Comparison of ENCODE assay signal across 8 cellular contexts in the genomic region with DNA sequence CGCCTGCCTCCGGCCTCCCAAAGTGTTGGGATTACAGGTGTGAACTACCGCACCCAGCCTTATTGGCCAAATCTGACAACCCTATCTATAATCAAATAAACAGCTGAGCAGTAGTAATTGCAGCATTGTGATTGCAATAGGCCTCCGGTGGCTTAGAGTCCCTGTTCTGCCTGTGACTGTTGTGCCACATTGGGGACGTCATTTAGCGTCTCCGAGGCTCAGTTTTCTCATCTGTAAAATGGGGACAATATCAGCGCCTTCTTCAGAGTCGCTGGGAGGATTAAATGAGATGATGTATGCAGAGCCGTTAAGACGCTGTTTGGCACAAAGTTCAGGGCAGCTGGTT. TPM values are rescaled to one million over a fixed set of nuclear protein-coding genes. Genes with fewer than 3 reads are reported as not detected.
DNase-seq lines count a peak whose midpoint lies in the region; ATAC-seq and TF ChIP-seq lines count a peak whose summit lies in the region.

No MANE protein-coding gene starts in this region.

- H3K9me2 ChIP-seq in GM23338 (ENCODE audit: insufficient read depth) = no peaks in the 10 kb centered on the region

- WGBS in gastroesophageal sphincter (ENCODE audit: low coverage in 1 of 2), 2 donors = 67% methylated on average over 10 of the region's 11 CpGs; no CpG with 5 or more reads in 1 of the 2 donors

- TF ChIP-seq POLR2A in gastroesophageal sphincter (IDR thresholded peaks at IDR 0.05) (no peak), gastrocnemius medialis (IDR thresholded peaks at IDR 0.05) (no peak)

- peaks cover 29% of the 10 kb centered on the region for H3K27me3 Mint-ChIP-seq in GM23338 (ENCODE audit: insufficient read depth, low read depth, poor library complexity)
- no peaks in the 10 kb centered on the region for H3K27me3 Mint-ChIP-seq in activated B cell treated with CpG ODN at 0.5 μM for 24 hours

- H3K4me1 ChIP-seq in GM23338 (ENCODE audit: insufficient read depth) = peaks cover 17% of the 10 kb centered on the region
- H3K4me1 ChIP-seq in gastroesophageal sphincter = peaks cover 10 to 74% (median 47%) of the 10 kb centered on the region in 3 donors
- peaks cover 45 to 52% of the 10 kb centered on the region in 2 donors for H3K4me1 ChIP-seq in gastrocnemius medialis

- TF ChIP-seq CTCF in GM23338 (conservative IDR thresholded peaks at IDR 0.05; ENCODE audit: low read depth in 2 of 2) = no peak
- TF ChIP-seq CTCF in activated B cell treated with CpG ODN at 0.5 μM for 24 hours (IDR thresholded peaks at IDR 0.05) = no peak
- no peak for TF ChIP-seq CTCF in gastroesophageal sphincter (IDR thresholded peaks at IDR 0.05)
- TF ChIP-seq CTCF in gastrocnemius medialis (IDR thresholded peaks at IDR 0.05 in 4 of 5, conservative IDR thresholded peaks at IDR 0.05 in 1 of 5) = no peak

- intact Hi-C loops in activated B cell treated with CpG ODN at 0.5 μM for 24 hours (cut with micrococcal nuclease) = loop anchor here (1.0 to 5.0 kb wide), 5 partner anchors 14 to 620 kb away; a partner anchor contains a TSS
- intact Hi-C loops in gastrocnemius medialis (cut with DNase I; ENCODE audit: low total_unique reads) = loop anchor here (1.0 to 5.0 kb wide), 3 partner anchors 37 to 280 kb away; a partner anchor contains a TSS

- H3K4me3 ChIP-seq in GM23338 (peak overlapping the region; percentile 71; the same call in 1 of the 2 replicates), gastroesophageal sphincter (peak overlapping the region; percentile 51 to 94), gastrocnemius medialis (peak overlapping the region; percentile 21 to 93 (median 60))

- no peaks in the 10 kb centered on the region for H3K9me3 Mint-ChIP-seq in GM23338
- H3K9me3 Mint-ChIP-seq in activated B cell treated with CpG ODN at 0.5 μM for 24 hours = no peaks in the 10 kb centered on the region

- H3K36me3 ChIP-seq in GM23338 (ENCODE audit: insufficient read depth) (no peaks in the 10 kb centered on the region), gastroesophageal sphincter (no peaks in the 10 kb centered on the region), gastrocnemius medialis (no peaks in the 10 kb centered on the region)

- no peak for ATAC-seq in GM23338
- peak; percentile 3 for ATAC-seq in activated B cell treated with CpG ODN at 0.5 μM for 24 hours (ENCODE audit: low read depth)
- no peak for ATAC-seq in gastroesophageal sphincter
- ATAC-seq in gastrocnemius medialis = peak; percentile 4 to 16
- no peak for ATAC-seq in GM19455 (IDR thresholded peaks at IDR 0.05; ENCODE audit: unreplicated experiment)
- no peak for ATAC-seq in GM21723 (IDR thresholded peaks at IDR 0.05; ENCODE audit: unreplicated experiment)

- in situ Hi-C loops in gastrocnemius medialis (cut with MboI; ENCODE audit: low sequenced_read_pairs in 4 of 4) = no loop called here

- H3K27ac ChIP-seq in GM23338 (ENCODE audit: low read depth) (no peak overlapping the region), gastroesophageal sphincter (peak overlapping the region; percentile 50 to 98 (median 96)), gastrocnemius medialis (peak overlapping the region; percentile 84 to 96 (median 96))

- POLR2A ChIA-PET in activated B cell treated with CpG ODN at 0.5 μM for 24 hours (lab: Charles Lee) = interaction anchor here (1.0 to 2.5 kb wide), 4 partner anchors 13 to 135 kb away, joined by 3 to 10 read pairs (median 8); no protein-coding TSS in a partner anchor

- no peak overlapping the region for H3K27ac Mint-ChIP-seq in GM23338
- no peak overlapping the region for H3K27ac Mint-ChIP-seq in activated B cell treated with CpG ODN at 0.5 μM for 24 hours

- CTCF ChIA-PET in activated B cell treated with CpG ODN at 0.5 μM for 24 hours (lab: Charles Lee) = interaction anchor here (2.8 to 3.2 kb wide), 3 partner anchors 13 to 37 kb away, joined by 10 to 42 read pairs (median 14); no protein-coding TSS in a partner anchor

- peak overlapping the region; percentile 59 for H3K4me3 Mint-ChIP-seq in GM23338
- peak overlapping the region; percentile 76 for H3K4me3 Mint-ChIP-seq in activated B cell treated with CpG ODN at 0.5 μM for 24 hours

- H4K20me1 ChIP-seq in GM23338 (replicated peaks; ENCODE audit: insufficient read depth) = no peaks in the 10 kb centered on the region

- DNase-seq in GM23338 (ENCODE audit: low spot score) (no peak), activated B cell treated with CpG ODN at 0.5 μM for 24 hours (no peak), gastrocnemius medialis (no peak), AG08396 (ENCODE audit: low spot score) (no peak), kidney glomerular epithelial cell (lab: John Stamatoyannopoulos, UW) (no peak)

- no peaks in the 10 kb centered on the region for H3K9me3 ChIP-seq in gastroesophageal sphincter
- H3K9me3 ChIP-seq in gastrocnemius medialis = no peaks in the 10 kb centered on the region

- peaks cover 58% of the 10 kb centered on the region for H3K27me3 ChIP-seq in GM23338 (ENCODE audit: insufficient read depth)
- H3K27me3 ChIP-seq in gastroesophageal sphincter = no peaks in the 10 kb centered on the region
- H3K27me3 ChIP-seq in gastrocnemius medialis = no peaks in the 10 kb centered on the region

- H2AFZ ChIP-seq in GM23338 = no peak overlapping the region; the same call in 1 of the 2 replicates

- H3K4me2 ChIP-seq in GM23338 = peak overlapping the region; percentile 88

- H3K36me3 Mint-ChIP-seq in GM23338 (ENCODE audit: low read depth) = peaks cover 3% of the 10 kb centered on the region; the same call in 1 of the 3 replicates
- H3K36me3 Mint-ChIP-seq in activated B cell treated with CpG ODN at 0.5 μM for 24 hours (ENCODE audit: low read depth) = no peaks in the 10 kb centered on the region

- no peaks in the 10 kb centered on the region for H3K79me2 ChIP-seq in GM23338 (replicated peaks; ENCODE audit: insufficient read depth)

- peaks cover 34% of the 10 kb centered on the region for H3K4me1 Mint-ChIP-seq in GM23338
- peaks cover 44% of the 10 kb centered on the region for H3K4me1 Mint-ChIP-seq in activated B cell treated with CpG ODN at 0.5 μM for 24 hours

- no peaks in the 10 kb centered on the region for H3F3A ChIP-seq in GM23338 (replicated peaks; ENCODE audit: low read depth)

- TF ChIP-seq EP300 in gastroesophageal sphincter (IDR thresholded peaks at IDR 0.05) = no peak

TF ChIP-seq in GM23338, 12 proteins besides CTCF, POLR2A, EP300 and RAD21:
- TF ChIP-seq, protein P1, sequence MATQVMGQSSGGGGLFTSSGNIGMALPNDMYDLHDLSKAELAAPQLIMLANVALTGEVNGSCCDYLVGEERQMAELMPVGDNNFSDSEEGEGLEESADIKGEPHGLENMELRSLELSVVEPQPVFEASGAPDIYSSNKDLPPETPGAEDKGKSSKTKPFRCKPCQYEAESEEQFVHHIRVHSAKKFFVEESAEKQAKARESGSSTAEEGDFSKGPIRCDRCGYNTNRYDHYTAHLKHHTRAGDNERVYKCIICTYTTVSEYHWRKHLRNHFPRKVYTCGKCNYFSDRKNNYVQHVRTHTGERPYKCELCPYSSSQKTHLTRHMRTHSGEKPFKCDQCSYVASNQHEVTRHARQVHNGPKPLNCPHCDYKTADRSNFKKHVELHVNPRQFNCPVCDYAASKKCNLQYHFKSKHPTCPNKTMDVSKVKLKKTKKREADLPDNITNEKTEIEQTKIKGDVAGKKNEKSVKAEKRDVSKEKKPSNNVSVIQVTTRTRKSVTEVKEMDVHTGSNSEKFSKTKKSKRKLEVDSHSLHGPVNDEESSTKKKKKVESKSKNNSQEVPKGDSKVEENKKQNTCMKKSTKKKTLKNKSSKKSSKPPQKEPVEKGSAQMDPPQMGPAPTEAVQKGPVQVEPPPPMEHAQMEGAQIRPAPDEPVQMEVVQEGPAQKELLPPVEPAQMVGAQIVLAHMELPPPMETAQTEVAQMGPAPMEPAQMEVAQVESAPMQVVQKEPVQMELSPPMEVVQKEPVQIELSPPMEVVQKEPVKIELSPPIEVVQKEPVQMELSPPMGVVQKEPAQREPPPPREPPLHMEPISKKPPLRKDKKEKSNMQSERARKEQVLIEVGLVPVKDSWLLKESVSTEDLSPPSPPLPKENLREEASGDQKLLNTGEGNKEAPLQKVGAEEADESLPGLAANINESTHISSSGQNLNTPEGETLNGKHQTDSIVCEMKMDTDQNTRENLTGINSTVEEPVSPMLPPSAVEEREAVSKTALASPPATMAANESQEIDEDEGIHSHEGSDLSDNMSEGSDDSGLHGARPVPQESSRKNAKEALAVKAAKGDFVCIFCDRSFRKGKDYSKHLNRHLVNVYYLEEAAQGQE (IDR thresholded peaks at IDR 0.05; ENCODE audit: unreplicated experiment) = no peak
- TF ChIP-seq, protein P2, sequence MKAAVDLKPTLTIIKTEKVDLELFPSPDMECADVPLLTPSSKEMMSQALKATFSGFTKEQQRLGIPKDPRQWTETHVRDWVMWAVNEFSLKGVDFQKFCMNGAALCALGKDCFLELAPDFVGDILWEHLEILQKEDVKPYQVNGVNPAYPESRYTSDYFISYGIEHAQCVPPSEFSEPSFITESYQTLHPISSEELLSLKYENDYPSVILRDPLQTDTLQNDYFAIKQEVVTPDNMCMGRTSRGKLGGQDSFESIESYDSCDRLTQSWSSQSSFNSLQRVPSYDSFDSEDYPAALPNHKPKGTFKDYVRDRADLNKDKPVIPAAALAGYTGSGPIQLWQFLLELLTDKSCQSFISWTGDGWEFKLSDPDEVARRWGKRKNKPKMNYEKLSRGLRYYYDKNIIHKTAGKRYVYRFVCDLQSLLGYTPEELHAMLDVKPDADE (IDR thresholded peaks at IDR 0.05) = no peak
- TF ChIP-seq JUNB (IDR thresholded peaks at IDR 0.05; ENCODE audit: unreplicated experiment) (no peak), ZNF331 (CRISPR knock-in tag; IDR thresholded peaks at IDR 0.05; ENCODE audit: low read depth) (no peak), NANOG (IDR thresholded peaks at IDR 0.05; ENCODE audit: borderline replicate concordance) (no peak), ZNF114 (CRISPR knock-in tag; IDR thresholded peaks at IDR 0.05) (no peak), EZH2phosphoT487 (IDR thresholded peaks at IDR 0.05; ENCODE audit: unreplicated experiment) (no peak), CREB1 (CRISPR knock-in tag; IDR thresholded peaks at IDR 0.05; ENCODE audit: low read depth) (no peak), STAT1 (IDR thresholded peaks at IDR 0.05; ENCODE audit: unreplicated experiment) (no peak)
TF ChIP-seq in GM23338: peak in this region for 0.

RNA-seq across cellular contexts. Expression of a gene that starts 0.5 kb away (rescaled TPM):
- total RNA-seq in GM23338 (2014; rRNA removed; shearing (Covaris generic)) = 17.5 and 17.8 TPM in 2 replicates
- 8.4 and 8.8 TPM in 2 replicates for polyA plus RNA-seq in GM23338 (2016; fragmentation: Nextera tagmentation; extraction: Ambion mirVana)
- total RNA-seq in activated B cell treated with CpG ODN at 0.5 μM for 24 hours (50.7 and 62.6 TPM in 2 replicates), gastroesophageal sphincter (100 to 1,000 TPM; 140 to 174 (median 149) TPM), gastrocnemius medialis (100 to 1,000 TPM in 2 of 4 donors, 10 to 100 TPM in 2; 42.6 to 141 (median 89.4) TPM)

RNA-seq across cellular contexts. Expression of a gene that starts 46.3 kb away (rescaled TPM):
- not detected in 2 replicates for total RNA-seq in GM23338 (2014; rRNA removed; shearing (Covaris generic))
- polyA plus RNA-seq in GM23338 (2016; fragmentation: Nextera tagmentation; extraction: Ambion mirVana) = not detected in 2 replicates
- total RNA-seq in activated B cell treated with CpG ODN at 0.5 μM for 24 hours (not detected in 2 replicates), gastroesophageal sphincter (under 1 TPM in 1 of 4 donors, not detected in 3; 0.45 TPM), gastrocnemius medialis (under 1 TPM in 2 of 4 donors, not detected in 2; 0.46 to 0.85 TPM)

Comparison
In these comparisons a context has a peak if more than half of its experiments do, and no peak if none do; other contexts are left out.
1. ATAC-seq: peak in activated B cell treated with CpG ODN at 0.5 μM for 24 hours (single experiment) and gastrocnemius medialis (2 of 2); none in GM23338 (single experiment), gastroesophageal sphincter (single experiment), GM19455 (single experiment) and GM21723 (single experiment).
2. Peak in every context shown above with its lines, with median percentiles within 50 percentile points of each other: H3K4me3 ChIP-seq.